Comparison of ENCODE assay signal across 11 cellular contexts in genomic region chr11:46590740-46591606, GRCh38. TPM values are rescaled to one million over a fixed set of nuclear protein-coding genes. Genes with fewer than 3 reads are reported as not detected.
DNase-seq lines count a peak whose midpoint lies in the region; ATAC-seq and TF ChIP-seq lines count a peak whose summit lies in the region.
"Had no signal": no experiment of that assay in that cellular context is flagged by ENCODE, and none has a peak within 500 bp of the region (broad histone marks: within the 10 kb centered on the region; RNA-seq: fewer than 3 reads in every experiment).

No MANE protein-coding gene starts in this region.

- POLR2A ChIA-PET in Caco-2 (lab: Charles Lee): interaction anchor here (0.7 to 1.1 kb wide), 2 partner anchors 37 to 60 kb away, joined by 3 to 5 read pairs; no protein-coding TSS in a partner anchor

- peaks cover 23% of the 10 kb centered on the region for H3K4me1 Mint-ChIP-seq in Caco-2 (ENCODE audit: low read depth, unreplicated experiment)
- H3K4me1 Mint-ChIP-seq in osteocyte (ENCODE audit: unreplicated experiment): peaks cover 44% of the 10 kb centered on the region

- H3K9me3 ChIP-seq in Caco-2: no peaks in the 10 kb centered on the region
- H3K9me3 ChIP-seq: neutrophil had no signal

- H3K27ac ChIP-seq in coronary artery: no peak overlapping the region
- H3K27ac ChIP-seq: neutrophil had no signal

- BruUV-seq in Caco-2 (replicated peaks; lab: Mats Ljungman, UMichigan): TSS peak; percentile 22

- intact Hi-C loops in Caco-2 (cut with micrococcal nuclease; ENCODE audit: unreplicated experiment): no loop called here

- H3K27me3 ChIP-seq in Caco-2 (replicated peaks; ENCODE audit: control insufficient read depth, insufficient read depth, low read length): no peaks in the 10 kb centered on the region
- H3K27me3 ChIP-seq: neutrophil had no signal

- DNase-seq in Caco-2 (no peak), NB4 (ENCODE audit: low read depth) (no peak), coronary artery (ENCODE audit: low spot score) (no peak), osteocyte (ENCODE audit: extremely low spot score, unreplicated experiment) (no peak), Kasumi-1 (lab: John Stamatoyannopoulos, UW) (no peak), COLO668 (lab: John Stamatoyannopoulos, UW; ENCODE audit: unreplicated experiment) (no peak)
- DNase-seq: H9, NCI-H146, SIG-M5 had no signal

- no peak for ATAC-seq in HG03439 (IDR thresholded peaks at IDR 0.05; ENCODE audit: unreplicated experiment)

- TF ChIP-seq CTCF in Caco-2 (IDR thresholded peaks at IDR 0.05; ENCODE audit: insufficient read depth in 1 of 2, low read depth in 1 of 2, low read length in 1 of 2, severe bottlenecking in 1 of 2, unreplicated experiment in 1 of 2) (no peak), NB4 (IDR thresholded peaks at IDR 0.05; ENCODE audit: low read depth, low read length) (no peak), coronary artery (IDR thresholded peaks at IDR 0.05) (no peak), osteocyte (IDR thresholded peaks at IDR 0.05) (no peak)

- TF ChIP-seq POLR2A in NB4 (IDR thresholded peaks at IDR 0.05; ENCODE audit: extremely low read depth, insufficient read length): no peak

- H3K36me3 Mint-ChIP-seq in Caco-2 (ENCODE audit: insufficient read depth, unreplicated experiment) (peaks cover 7% of the 10 kb centered on the region), osteocyte (ENCODE audit: unreplicated experiment) (peaks cover 7% of the 10 kb centered on the region)

- H3K36me3 ChIP-seq in Caco-2 (ENCODE audit: control insufficient read depth, insufficient read depth, low read length): no peaks in the 10 kb centered on the region

- H3K27ac Mint-ChIP-seq in Caco-2 (ENCODE audit: unreplicated experiment): peak overlapping the region; percentile 12
- H3K27ac Mint-ChIP-seq in osteocyte (ENCODE audit: unreplicated experiment): peak overlapping the region; percentile 25

- H3K4me1 ChIP-seq in Caco-2: peaks cover 27% of the 10 kb centered on the region

- CTCF ChIA-PET in Caco-2 (lab: Charles Lee): no interaction called here

- H3K27me3 Mint-ChIP-seq in Caco-2 (ENCODE audit: insufficient read depth, unreplicated experiment) (no peaks in the 10 kb centered on the region), osteocyte (ENCODE audit: unreplicated experiment) (no peaks in the 10 kb centered on the region)

- no peaks in the 10 kb centered on the region for H3K9me3 Mint-ChIP-seq in Caco-2 (ENCODE audit: unreplicated experiment)
- no peaks in the 10 kb centered on the region for H3K9me3 Mint-ChIP-seq in osteocyte (ENCODE audit: unreplicated experiment)
- H3K9me3 Mint-ChIP-seq: H9 had no signal

- H3K4me3 Mint-ChIP-seq in Caco-2 (ENCODE audit: unreplicated experiment) (peak overlapping the region; percentile 5), osteocyte (ENCODE audit: unreplicated experiment) (peak overlapping the region; percentile 12)

- H3K4me3 ChIP-seq in Caco-2 (ENCODE audit: low read depth, low read length) (no peak overlapping the region), NB4 (ENCODE audit: low read depth, low read length) (peak overlapping the region; percentile 41), coronary artery (peak overlapping the region; percentile 45)

RNA-seq across cellular contexts. Expression of gene AMBRA1, which starts 2.9 kb away (rescaled TPM):
- 48.1 and 51.5 TPM in 2 replicates for total RNA-seq in Caco-2 (2022)
- 32.1 and 37.7 TPM in 2 replicates for total RNA-seq in osteocyte

RNA-seq across cellular contexts. Expression of gene HARBI1, which starts 26.1 kb away (rescaled TPM):
- total RNA-seq in Caco-2 (2022): 7.6 and 9.1 TPM in 2 replicates
- 6.1 and 6.7 TPM in 2 replicates for total RNA-seq in osteocyte

RNA-seq across cellular contexts. Expression of gene ATG13, which starts 26.4 kb away (rescaled TPM):
- 75.9 and 101 TPM in 2 replicates for total RNA-seq in Caco-2 (2022)
- total RNA-seq in osteocyte: 87.2 and 88.6 TPM in 2 replicates
